ENCODE assay signal across 16 cellular contexts in the genomic region with DNA sequence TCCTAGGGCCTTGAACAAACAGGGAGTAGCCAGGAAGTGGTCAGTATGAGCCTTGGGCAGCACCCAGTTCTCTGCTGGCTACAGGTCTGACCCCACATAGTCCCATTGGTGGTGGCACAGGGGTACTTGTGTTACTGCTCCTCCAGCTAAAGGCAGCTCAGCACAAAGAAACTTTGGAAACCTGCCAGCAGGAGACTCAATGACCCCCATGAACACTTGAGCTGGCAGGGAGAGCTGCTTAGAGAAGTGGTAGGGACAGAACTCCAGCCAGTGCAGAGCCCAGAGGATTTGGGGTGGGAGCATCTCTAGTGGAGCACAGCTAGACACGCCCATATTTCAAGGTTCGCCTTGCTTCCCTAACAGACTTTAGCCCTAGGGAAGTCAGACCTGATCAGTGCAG. TPM values are rescaled to one million over a fixed set of nuclear protein-coding genes. Genes with fewer than 3 reads are reported as not detected.
A peak's percentile ranks its signal among the peaks of the same experiment; 100 is the strongest.
DNase-seq lines count a peak whose midpoint lies in the region; ATAC-seq and TF ChIP-seq lines count a peak whose summit lies in the region.
"Had no signal": no experiment of that assay in that cellular context is flagged by ENCODE, and none has a peak within 500 bp of the region (broad histone marks: within the 10 kb centered on the region; RNA-seq: fewer than 3 reads in every experiment).

No MANE protein-coding gene starts in this region.

- peaks cover 0 to 4% (median 0%) of the 10 kb centered on the region in 5 donors for H3K4me1 ChIP-seq in subcutaneous abdominal adipose tissue (ENCODE audit: control insufficient read depth in 5 of 5, insufficient read depth in 5 of 5, low read length in 5 of 5)
- H3K4me1 ChIP-seq: A549, BE2C had no signal

- H3K9ac ChIP-seq in subcutaneous abdominal adipose tissue (ENCODE audit: low read length in 5 of 5) = no peak overlapping the region
- H3K9ac ChIP-seq: GM23248 had no signal

- H3K4me3 ChIP-seq in NB4 (ENCODE audit: low read depth, low read length) (no peak overlapping the region), subcutaneous abdominal adipose tissue (ENCODE audit: low read depth in 1 of 5, low read length in 5 of 5) (peak overlapping the region in 3 of 5 donors; percentile 4 to 15 (median 9))
- H3K4me3 ChIP-seq: A549, GM23248 had no signal

- TF ChIP-seq CTCF in NB4 (IDR thresholded peaks at IDR 0.05; ENCODE audit: low read depth, low read length) (no peak), GM13976 (IDR thresholded peaks at IDR 0.05; ENCODE audit: borderline replicate concordance, control extremely low read depth, extremely low read depth, insufficient read depth, missing control alignments) (no peak)

- peak; percentile 15 for ATAC-seq in esophagus mucosa
- no peak for ATAC-seq in HG02852 (IDR thresholded peaks at IDR 0.05; ENCODE audit: unreplicated experiment)
- no peak for ATAC-seq in stimulated activated naive CD8-positive, alpha-beta T cell treated with anti-CD3 and anti-CD28 coated beads, Interleukin-15, Interleukin-2, amounts not matched to agents 100 U/mL and 50 U/mL, for 24 hours
- ATAC-seq: A549 had no signal

- in situ Hi-C loops in GM13976 (cut with MboI; ENCODE audit: low sequenced_read_pairs, unreplicated experiment) = no loop called here

- H3K27ac ChIP-seq in subcutaneous abdominal adipose tissue (ENCODE audit: low read depth, low read length) = no peak overlapping the region
- H3K27ac ChIP-seq: A549, C4-2B, GM23248 had no signal

- no peaks in the 10 kb centered on the region for H3K27me3 ChIP-seq in subcutaneous abdominal adipose tissue (ENCODE audit: control insufficient read depth in 5 of 5, insufficient read depth in 4 of 5, low read length in 5 of 5)
- H3K27me3 ChIP-seq: BE2C had no signal

- peak; percentile 43 for DNase-seq in DMS79 treated with DMSO at 0.1 percent for 48 hours (lab: John Stamatoyannopoulos, UW)
- peak; percentile 44 for DNase-seq in NB4 (ENCODE audit: low read depth)
- no peak for DNase-seq in stimulated activated naive CD8-positive, alpha-beta T cell treated with anti-CD3 and anti-CD28 coated beads, Interleukin-15, Interleukin-2, amounts not matched to agents 100 U/mL and 50 U/mL, for 24 hours
- no peak for DNase-seq in GM13976 (ENCODE audit: low spot score)
- DNase-seq: BE2C; CD4-positive, alpha-beta memory T cell; DND-41; GDM1; GM23248; H7 had no signal

- peaks cover 17 to 45% (median 25%) of the 10 kb centered on the region in 5 donors for H3K9me3 ChIP-seq in subcutaneous abdominal adipose tissue (ENCODE audit: control insufficient read depth in 5 of 5, low read length in 5 of 5)
- H3K9me3 ChIP-seq: BE2C had no signal

- H3K36me3 ChIP-seq in subcutaneous abdominal adipose tissue (ENCODE audit: control insufficient read depth in 5 of 5, insufficient read depth in 5 of 5, low read length in 5 of 5) = peaks cover 40 to 68% (median 57%) of the 10 kb centered on the region in 5 donors

- no peak for TF ChIP-seq POLR2A in NB4 (IDR thresholded peaks at IDR 0.05; ENCODE audit: extremely low read depth, insufficient read length)

RNA-seq across cellular contexts. Expression of gene ZNF586, which starts 10.4 kb away (rescaled TPM):
- 9.4 TPM for total RNA-seq in esophagus mucosa

RNA-seq across cellular contexts. Expression of gene ZNF776, which starts 12.5 kb away (rescaled TPM):
- total RNA-seq in esophagus mucosa = 6.8 TPM

RNA-seq across cellular contexts. Expression of gene ZNF671, which starts 31.7 kb away (rescaled TPM):
- total RNA-seq in esophagus mucosa = 2.0 TPM

RNA-seq across cellular contexts. Expression of gene ZNF154, which starts 50.1 kb away (rescaled TPM):
- total RNA-seq in esophagus mucosa = 0.60 TPM
- total RNA-seq: HT1080 had no signal

RNA-seq across cellular contexts. Expression of gene ZNF552, which starts 55.6 kb away (rescaled TPM):
- 7.9 TPM for total RNA-seq in esophagus mucosa

Comparison
In these comparisons a context has a peak if more than half of its experiments do, and no peak if none do; other contexts are left out.
1. DNase-seq: peak in DMS79 treated with DMSO at 0.1 percent for 48 hours (single experiment) and NB4 (single experiment); none in stimulated activated naive CD8-positive, alpha-beta T cell treated with anti-CD3 and anti-CD28 coated beads, Interleukin-15, Interleukin-2, amounts not matched to agents 100 U/mL and 50 U/mL, for 24 hours (single experiment) and GM13976 (single experiment).